In genomic region chr19:3185482-3186376, GRCh38 we compare ENCODE assay signal across 1 cellular context.
A peak's percentile ranks its signal among the peaks of the same experiment; 100 is the strongest.
TF ChIP-seq lines count a peak whose summit lies in the region.

A gene with protein sequence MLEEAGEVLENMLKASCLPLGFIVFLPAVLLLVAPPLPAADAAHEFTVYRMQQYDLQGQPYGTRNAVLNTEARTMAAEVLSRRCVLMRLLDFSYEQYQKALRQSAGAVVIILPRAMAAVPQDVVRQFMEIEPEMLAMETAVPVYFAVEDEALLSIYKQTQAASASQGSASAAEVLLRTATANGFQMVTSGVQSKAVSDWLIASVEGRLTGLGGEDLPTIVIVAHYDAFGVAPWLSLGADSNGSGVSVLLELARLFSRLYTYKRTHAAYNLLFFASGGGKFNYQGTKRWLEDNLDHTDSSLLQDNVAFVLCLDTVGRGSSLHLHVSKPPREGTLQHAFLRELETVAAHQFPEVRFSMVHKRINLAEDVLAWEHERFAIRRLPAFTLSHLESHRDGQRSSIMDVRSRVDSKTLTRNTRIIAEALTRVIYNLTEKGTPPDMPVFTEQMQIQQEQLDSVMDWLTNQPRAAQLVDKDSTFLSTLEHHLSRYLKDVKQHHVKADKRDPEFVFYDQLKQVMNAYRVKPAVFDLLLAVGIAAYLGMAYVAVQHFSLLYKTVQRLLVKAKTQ (plus strand): TSS chr19:3185930. CDS start chr19:3186031, 101 bp downstream.

TF ChIP-seq in K562, 482 proteins besides CTCF, POLR2A, EP300 and RAD21 (continued from another document):
- TF ChIP-seq NKRF (IDR thresholded peaks at IDR 0.05; ENCODE audit: borderline replicate concordance), result 0 out of 2 replicates have a peak, but pooled peaks have one; percentile 20
- TF ChIP-seq ETV5 (CRISPR knock-in tag; IDR thresholded peaks at IDR 0.05; ENCODE audit: low read depth), result peak; percentile 81
- TF ChIP-seq, protein P1, sequence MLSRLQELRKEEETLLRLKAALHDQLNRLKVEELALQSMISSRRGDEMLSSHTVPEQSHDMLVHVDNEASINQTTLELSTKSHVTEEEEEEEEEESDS (CRISPR knock-in tag; IDR thresholded peaks at IDR 0.05), result no peak
- no peak for TF ChIP-seq MTA3 (IDR thresholded peaks at IDR 0.05; ENCODE audit: borderline replicate concordance)
- 0 out of 4 replicates have a peak, but pooled peaks of 1 of the 2 experiments have one; percentile 51 for TF ChIP-seq ZMIZ1 (IDR thresholded peaks at IDR 0.05; ENCODE audit: low read depth in 2 of 2, low read length in 2 of 2)
- TF ChIP-seq, protein P2, sequence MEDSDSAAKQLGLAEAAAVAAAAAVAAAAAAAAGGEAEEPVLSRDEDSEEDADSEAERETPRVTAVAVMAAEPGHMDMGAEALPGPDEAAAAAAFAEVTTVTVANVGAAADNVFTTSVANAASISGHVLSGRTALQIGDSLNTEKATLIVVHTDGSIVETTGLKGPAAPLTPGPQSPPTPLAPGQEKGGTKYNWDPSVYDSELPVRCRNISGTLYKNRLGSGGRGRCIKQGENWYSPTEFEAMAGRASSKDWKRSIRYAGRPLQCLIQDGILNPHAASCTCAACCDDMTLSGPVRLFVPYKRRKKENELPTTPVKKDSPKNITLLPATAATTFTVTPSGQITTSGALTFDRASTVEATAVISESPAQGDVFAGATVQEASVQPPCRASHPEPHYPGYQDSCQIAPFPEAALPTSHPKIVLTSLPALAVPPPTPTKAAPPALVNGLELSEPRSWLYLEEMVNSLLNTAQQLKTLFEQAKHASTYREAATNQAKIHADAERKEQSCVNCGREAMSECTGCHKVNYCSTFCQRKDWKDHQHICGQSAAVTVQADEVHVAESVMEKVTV (CRISPR knock-in tag; IDR thresholded peaks at IDR 0.05), result no peak; the same call in 1 of the 2 replicates
- no peak for TF ChIP-seq ARID2 (IDR thresholded peaks at IDR 0.05)
- peak; percentile 85 for TF ChIP-seq SIN3B (IDR thresholded peaks at IDR 0.05; ENCODE audit: low read depth)
- TF ChIP-seq, protein P3, sequence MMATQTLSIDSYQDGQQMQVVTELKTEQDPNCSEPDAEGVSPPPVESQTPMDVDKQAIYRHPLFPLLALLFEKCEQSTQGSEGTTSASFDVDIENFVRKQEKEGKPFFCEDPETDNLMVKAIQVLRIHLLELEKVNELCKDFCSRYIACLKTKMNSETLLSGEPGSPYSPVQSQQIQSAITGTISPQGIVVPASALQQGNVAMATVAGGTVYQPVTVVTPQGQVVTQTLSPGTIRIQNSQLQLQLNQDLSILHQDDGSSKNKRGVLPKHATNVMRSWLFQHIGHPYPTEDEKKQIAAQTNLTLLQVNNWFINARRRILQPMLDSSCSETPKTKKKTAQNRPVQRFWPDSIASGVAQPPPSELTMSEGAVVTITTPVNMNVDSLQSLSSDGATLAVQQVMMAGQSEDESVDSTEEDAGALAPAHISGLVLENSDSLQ (IDR thresholded peaks at IDR 0.05), result peak; percentile 82
- no peak for TF ChIP-seq ZNF551 (CRISPR knock-in tag; IDR thresholded peaks at IDR 0.05)
- TF ChIP-seq RBM17 (IDR thresholded peaks at IDR 0.05; ENCODE audit: borderline replicate concordance, low read depth, low read length), result no peak
- peak in 1 of 2 experiments; percentile 86; a peak in 2 of 4 replicates for TF ChIP-seq SIN3A (IDR thresholded peaks at IDR 0.05; ENCODE audit: borderline replicate concordance in 2 of 2, control insufficient read depth in 1 of 2, low read depth in 2 of 2, low read length in 2 of 2)
- TF ChIP-seq ZNF239 (CRISPR knock-in tag; IDR thresholded peaks at IDR 0.05), result no peak
- peak; percentile 92 for TF ChIP-seq RBBP5 (IDR thresholded peaks at IDR 0.05; ENCODE audit: borderline replicate concordance, insufficient read depth, low read length, poor library complexity, severe bottlenecking)
- peak; percentile 65 for TF ChIP-seq POLR2B (IDR thresholded peaks at IDR 0.05; ENCODE audit: low read depth, partially characterized antibody)
- no peak for TF ChIP-seq HNRNPUL1 (IDR thresholded peaks at IDR 0.05; ENCODE audit: low read length)
- TF ChIP-seq ELF4 (CRISPR knock-in tag; IDR thresholded peaks at IDR 0.05), result peak; percentile 84; the same call in 1 of the 2 replicates
